8 cellular contexts compared by ENCODE assay signal in genomic region chr7:6272481-6273323, GRCh38. TPM values are rescaled to one million over a fixed set of nuclear protein-coding genes. Genes with fewer than 3 reads are reported as not detected.
DNase-seq lines count a peak whose midpoint lies in the region; ATAC-seq, FAIRE-seq and TF ChIP-seq lines count a peak whose summit lies in the region.

Gene CYTH3, minus strand, starts transcription at chr7:6272624. Its CDS starts 117 bp downstream, at chr7:6272507.

- intact Hi-C loops in HCT116 (cut with micrococcal nuclease) = no loop called here
- intact Hi-C loops in vagina (cut with DNase I) = loop anchor here (5.0 kb wide), 1 partner anchor 45 kb away; no protein-coding TSS in a partner anchor

- H2AFZ ChIP-seq in HCT116 (ENCODE audit: low read depth, low read length, poor library complexity, severe bottlenecking) (no peak within 1 kb of the TSS), astrocyte (ENCODE audit: low read depth, low read length) (peak within 1 kb of the TSS; percentile 98), hepatocyte (peak within 1 kb of the TSS; percentile 89)

- RAD21 ChIA-PET in HCT116 (lab: Charles Lee; ENCODE audit: low non-redundant PET in 1 of 2, low total read pairs in 2 of 2, uncharacterized antibody in 2 of 2, unreplicated experiment in 2 of 2) = no interaction called here

- TF ChIP-seq POLR2A in HCT116 (IDR thresholded peaks at IDR 0.05; ENCODE audit: borderline replicate concordance, extremely low read depth, insufficient read depth, insufficient read length) = peak; percentile 74
- peak; percentile 90 for TF ChIP-seq POLR2A in NB4 (IDR thresholded peaks at IDR 0.05; ENCODE audit: extremely low read depth, insufficient read length)
- TF ChIP-seq POLR2A in vagina (IDR thresholded peaks at IDR 0.05) = peak in 1 of 2 donors; percentile 88

- H3K27ac Mint-ChIP-seq in astrocyte (ENCODE audit: unreplicated experiment) = peak within 1 kb of the TSS; percentile 68

- TF ChIP-seq RAD21 in HCT116 (IDR thresholded peaks at IDR 0.05; ENCODE audit: low read depth) = no peak

- no peak for FAIRE-seq in astrocyte (lab: Jason Lieb, UNC)

- H3K36me3 ChIP-seq in HCT116 (ENCODE audit: control insufficient read depth in 1 of 2, insufficient read depth in 2 of 2, low read length in 2 of 2) (no peaks in the 10 kb centered on the region), astrocyte (ENCODE audit: insufficient read depth, low read length) (no peaks in the 10 kb centered on the region), hepatocyte (replicated peaks; ENCODE audit: insufficient read depth, low read depth) (no peaks in the 10 kb centered on the region), vagina (no peaks in the 10 kb centered on the region)

- TF ChIP-seq CTCF in GM10266 (IDR thresholded peaks at IDR 0.05; ENCODE audit: control insufficient read depth, insufficient read depth, low read depth, missing control alignments) (no peak), HCT116 (IDR thresholded peaks at IDR 0.05 in 2 of 3, conservative IDR thresholded peaks at IDR 0.05 in 1 of 3; ENCODE audit: borderline replicate concordance in 1 of 3, insufficient read depth in 1 of 3, low read depth in 2 of 3, low read length in 2 of 3) (no peak), NB4 (IDR thresholded peaks at IDR 0.05; ENCODE audit: low read depth, low read length) (no peak), astrocyte (IDR thresholded peaks at IDR 0.05; ENCODE audit: insufficient read depth, low read depth, low read length) (no peak), hepatocyte (IDR thresholded peaks at IDR 0.05; ENCODE audit: poor library complexity) (no peak), vagina (IDR thresholded peaks at IDR 0.05) (no peak)

- DNase-seq in GM10266 (ENCODE audit: extremely low spot score) = peak; percentile 99
- no peak for DNase-seq in HCT116 (ENCODE audit: low read depth, low spot score)
- DNase-seq in NB4 (ENCODE audit: low read depth) = peak; percentile 89
- peak; percentile 56 for DNase-seq in T-helper 22 cell (ENCODE audit: low read depth)
- DNase-seq in astrocyte (ENCODE audit: low read depth) = no peak
- peak; percentile 96 for DNase-seq in hepatocyte (ENCODE audit: low spot score)
- peak; percentile 36 for DNase-seq in renal cortical epithelial cell (ENCODE audit: low read depth)
- no peak for DNase-seq in vagina (ENCODE audit: extremely low spot score in 2 of 2)

- peak; percentile 90 for ATAC-seq in HCT116

- 16% methylated on average over 30 of the region's 67 CpGs for WGBS in hepatocyte (ENCODE audit: low lambda C conversion rate, missing lambda C conversion rate)

- H3K4me3 Mint-ChIP-seq in astrocyte (ENCODE audit: unreplicated experiment) = peak within 1 kb of the TSS; percentile 96

- no peaks in the 10 kb centered on the region for H3K36me3 Mint-ChIP-seq in astrocyte (ENCODE audit: low read depth, unreplicated experiment)

- H3K27me3 ChIP-seq in HCT116 (ENCODE audit: insufficient read depth, low read length) (no peaks in the 10 kb centered on the region), astrocyte (ENCODE audit: insufficient read depth, low read length) (no peaks in the 10 kb centered on the region), hepatocyte (no peaks in the 10 kb centered on the region), vagina (no peaks in the 10 kb centered on the region)

- H3K9me3 ChIP-seq in HCT116 (ENCODE audit: control insufficient read depth in 1 of 2, insufficient read depth in 1 of 2, low read depth in 1 of 2, low read length in 2 of 2) (no peaks in the 10 kb centered on the region), astrocyte (ENCODE audit: insufficient read depth, low read depth, low read length) (no peaks in the 10 kb centered on the region), hepatocyte (ENCODE audit: low read depth) (no peaks in the 10 kb centered on the region), vagina (no peaks in the 10 kb centered on the region)

- H3K4me1 Mint-ChIP-seq in astrocyte (ENCODE audit: low read depth, unreplicated experiment) = peaks cover 9% of the 10 kb centered on the region

- peak within 1 kb of the TSS; percentile 70 to 82 for H3K4me3 ChIP-seq in HCT116 (replicated peaks in 1 of 2; ENCODE audit: low read depth in 1 of 2, low read length in 2 of 2)
- peak within 1 kb of the TSS; percentile 73 for H3K4me3 ChIP-seq in NB4 (ENCODE audit: low read depth, low read length)
- peak within 1 kb of the TSS; percentile 87 for H3K4me3 ChIP-seq in astrocyte (ENCODE audit: insufficient read depth, low read depth, low read length)
- H3K4me3 ChIP-seq in hepatocyte = peak within 1 kb of the TSS; percentile 88
- peak within 1 kb of the TSS; percentile 93 to 95 for H3K4me3 ChIP-seq in vagina

- H3K9me3 Mint-ChIP-seq in astrocyte (ENCODE audit: unreplicated experiment) = no peaks in the 10 kb centered on the region

- peak within 1 kb of the TSS; percentile 23; the same call in 1 of the 2 replicates for H3K27ac ChIP-seq in HCT116 (ENCODE audit: low read depth, low read length)
- peak within 1 kb of the TSS; percentile 60 for H3K27ac ChIP-seq in astrocyte (ENCODE audit: low read depth, low read length)
- peak within 1 kb of the TSS; percentile 32 for H3K27ac ChIP-seq in hepatocyte
- peak within 1 kb of the TSS; percentile 91 for H3K27ac ChIP-seq in vagina

- H3K9me2 ChIP-seq in HCT116 (ENCODE audit: insufficient read depth) = no peaks in the 10 kb centered on the region
- no peaks in the 10 kb centered on the region for H3K9me2 ChIP-seq in hepatocyte (replicated peaks; ENCODE audit: insufficient read depth)

- CTCF ChIA-PET in HCT116 (lab: Charles Lee) = no interaction called here

- H4K20me1 ChIP-seq in HCT116 (ENCODE audit: insufficient read depth) = no peaks in the 10 kb centered on the region
- peaks cover 29% of the 10 kb centered on the region for H4K20me1 ChIP-seq in astrocyte (ENCODE audit: insufficient read depth, low read length)
- H4K20me1 ChIP-seq in hepatocyte (ENCODE audit: insufficient read depth, poor library complexity, severe bottlenecking) = peaks cover 10% of the 10 kb centered on the region

- H3K79me2 ChIP-seq in HCT116 (ENCODE audit: insufficient read depth, low read length) (peaks cover 42% of the 10 kb centered on the region), astrocyte (ENCODE audit: insufficient read depth, low read length) (peaks cover 44% of the 10 kb centered on the region), hepatocyte (peaks cover 33% of the 10 kb centered on the region)

- peaks cover 5% of the 10 kb centered on the region for H3K27me3 Mint-ChIP-seq in astrocyte (ENCODE audit: low read depth, unreplicated experiment)

- peaks cover 14 to 30% of the 10 kb centered on the region in 2 experiments for H3K4me1 ChIP-seq in HCT116 (ENCODE audit: control insufficient read depth in 1 of 2, insufficient read depth in 2 of 2, low read length in 2 of 2)
- H3K4me1 ChIP-seq in astrocyte (ENCODE audit: insufficient read depth, low read length) = peaks cover 24% of the 10 kb centered on the region
- H3K4me1 ChIP-seq in hepatocyte (ENCODE audit: insufficient read depth) = peaks cover 14% of the 10 kb centered on the region
- H3K4me1 ChIP-seq in vagina = peaks cover 26% of the 10 kb centered on the region

- BruUV-seq in HCT116 (replicated peaks; lab: Mats Ljungman, UMichigan) = no TSS peak

- H3K9ac ChIP-seq in HCT116 (ENCODE audit: low read length) (peak within 1 kb of the TSS; percentile 69), astrocyte (ENCODE audit: low read length) (peak within 1 kb of the TSS; percentile 94)

- H3K4me2 ChIP-seq in HCT116 (ENCODE audit: low read length) (peak within 1 kb of the TSS; percentile 95), astrocyte (ENCODE audit: low read length) (peak within 1 kb of the TSS; percentile 100), hepatocyte (peak within 1 kb of the TSS; percentile 99)

- POLR2A ChIA-PET in HCT116 (lab: Charles Lee) = interaction anchor here (1.4 kb wide), 1 partner anchor 10 kb away, joined by 3 read pairs; no protein-coding TSS in a partner anchor

TF ChIP-seq in HCT116, 20 proteins besides CTCF, POLR2A, EP300 and RAD21:
- TF ChIP-seq POLR2AphosphoS5 (IDR thresholded peaks at IDR 0.05; ENCODE audit: low read depth, low read length) = peak; percentile 75
- TF ChIP-seq ZFX (IDR thresholded peaks at IDR 0.05) = peak; percentile 78
- peak; percentile 16 for TF ChIP-seq TCF7L2 (IDR thresholded peaks at IDR 0.05; ENCODE audit: borderline replicate concordance, extremely low read depth, insufficient read depth, insufficient read length)
- TF ChIP-seq EZH2 (IDR thresholded peaks at IDR 0.05) = no peak
- TF ChIP-seq SIN3A (IDR thresholded peaks at IDR 0.05; ENCODE audit: low read depth) = 0 out of 2 replicates have a peak, but pooled peaks have one; percentile 34
- peak; percentile 9 for TF ChIP-seq YY1 (IDR thresholded peaks at IDR 0.05; ENCODE audit: extremely low read depth, insufficient replicate concordance, low read depth, low read length)
- TF ChIP-seq ELF1 (IDR thresholded peaks at IDR 0.05; ENCODE audit: borderline replicate concordance, low read depth) = no peak
- TF ChIP-seq MAX (IDR thresholded peaks at IDR 0.05) = peak; percentile 58; the same call in 1 of the 2 replicates

RNA-seq across cellular contexts. Expression of gene CYTH3, which starts in this region (rescaled TPM):
- 16.7 TPM for total RNA-seq in HCT116 (2021; ENCODE audit: unreplicated experiment)
- 15.1 and 15.6 TPM in 2 replicates for polyA plus RNA-seq in HCT116 (2012)
- 25.5 and 29.3 TPM in 2 replicates for total RNA-seq in astrocyte
- total RNA-seq in hepatocyte = 15.7 and 20.8 TPM in 2 replicates
- polyA plus RNA-seq in hepatocyte = 11.9 and 13.2 TPM in 2 replicates
- total RNA-seq in renal cortical epithelial cell = 21.2 and 30.0 TPM in 2 replicates
- 29.5 TPM for total RNA-seq in vagina

Comparison
In these comparisons a context has a peak if more than half of its experiments do, and no peak if none do; other contexts are left out.
1. DNase-seq: peak in GM10266 (single experiment), NB4 (single experiment), T-helper 22 cell (single experiment), hepatocyte (single experiment) and renal cortical epithelial cell (single experiment); none in HCT116 (single experiment), astrocyte (single experiment) and vagina (0 of 2).
2. H3K27ac ChIP-seq: peak in every context shown above with its lines; median percentile 91 in vagina; 60 in astrocyte; 32 in hepatocyte; 23 in HCT116.
3. Peak in every context shown above with its lines, with median percentiles within 50 percentile points of each other: H3K4me2 ChIP-seq and H3K4me3 ChIP-seq.